Comparison of ENCODE assay signal across 9 cellular contexts in the genomic region with DNA sequence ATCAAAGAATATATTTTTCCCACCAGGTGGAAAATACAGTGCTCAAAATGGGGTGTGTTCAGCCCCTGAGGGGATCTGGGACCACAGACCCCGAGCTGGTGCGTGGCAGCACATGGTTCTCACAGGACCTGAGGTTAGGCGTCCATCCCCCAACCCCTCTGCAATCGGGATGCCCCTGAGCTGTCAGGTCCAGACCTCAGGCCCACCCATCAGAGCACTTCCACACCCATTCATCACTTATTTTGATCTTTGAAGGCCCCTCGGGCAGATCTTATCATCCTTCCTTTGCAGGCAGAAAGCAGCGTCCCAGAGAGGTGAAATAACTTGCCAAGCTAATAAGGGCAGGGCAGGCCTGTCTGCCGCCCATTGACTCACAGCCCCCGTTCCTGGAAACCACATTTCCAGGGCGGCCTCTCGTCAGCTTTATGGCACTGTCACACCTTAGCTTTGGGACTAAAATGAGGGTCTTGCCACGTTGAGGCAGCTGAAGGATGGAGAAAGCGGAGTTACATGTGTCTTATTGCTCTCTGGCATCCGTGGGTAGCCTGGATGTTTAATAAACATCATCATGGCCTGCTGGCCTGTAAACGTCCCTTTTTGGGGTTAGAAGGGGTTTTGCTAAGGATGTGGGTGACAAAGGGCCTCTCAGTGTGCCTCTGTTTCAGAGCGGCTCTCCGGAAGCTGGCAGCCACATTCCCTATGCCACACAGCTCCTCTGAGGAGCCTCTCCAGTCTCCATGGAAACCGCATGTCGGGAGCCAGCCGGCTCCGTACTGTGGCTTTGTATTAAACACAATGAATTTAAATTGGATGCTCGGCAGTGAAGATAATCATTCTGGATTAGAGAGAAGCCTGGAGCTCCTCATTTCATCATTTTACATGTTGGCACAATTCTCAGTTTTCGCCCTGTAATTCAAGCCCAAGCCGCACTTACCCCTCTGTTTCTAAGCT. TPM values are rescaled to one million over a fixed set of nuclear protein-coding genes. Genes with fewer than 3 reads are reported as not detected.
DNase-seq lines count a peak whose midpoint lies in the region; TF ChIP-seq lines count a peak whose summit lies in the region.
"Had no signal": no experiment of that assay in that cellular context is flagged by ENCODE, and none has a peak within 500 bp of the region (broad histone marks: within the 10 kb centered on the region; RNA-seq: fewer than 3 reads in every experiment).

No MANE protein-coding gene starts in this region.

- in situ Hi-C loops in GM13976 (cut with MboI; ENCODE audit: low sequenced_read_pairs, unreplicated experiment), result no loop called here

- H3K27ac Mint-ChIP-seq in type B pancreatic cell, result no peak overlapping the region
- H3K27ac Mint-ChIP-seq: activated T-helper 17 cell treated with anti-CD3 and anti-CD28 coated beads, Interleukin-2, amount 50 U/mL, for 72 hours had no signal

- peak overlapping the region; percentile 66 for H3K4me3 Mint-ChIP-seq in type B pancreatic cell
- H3K4me3 Mint-ChIP-seq: activated T-helper 17 cell treated with anti-CD3 and anti-CD28 coated beads, Interleukin-2, amount 50 U/mL, for 72 hours had no signal

- no peaks in the 10 kb centered on the region for H3K9me3 Mint-ChIP-seq in type B pancreatic cell
- H3K9me3 Mint-ChIP-seq: activated T-helper 17 cell treated with anti-CD3 and anti-CD28 coated beads, Interleukin-2, amount 50 U/mL, for 72 hours had no signal

- H3K27me3 Mint-ChIP-seq in type B pancreatic cell, result peaks cover 8% of the 10 kb centered on the region

- peaks cover 10% of the 10 kb centered on the region for H3K36me3 Mint-ChIP-seq in type B pancreatic cell

- TF ChIP-seq CTCF in type B pancreatic cell (conservative IDR thresholded peaks at IDR 0.05) (no peak), GM13976 (IDR thresholded peaks at IDR 0.05; ENCODE audit: borderline replicate concordance, control extremely low read depth, extremely low read depth, insufficient read depth, missing control alignments) (no peak)

- DNase-seq in DMS 273 (lab: John Stamatoyannopoulos, UW; ENCODE audit: unreplicated experiment) (peak; percentile 78), DMS 273 treated with DMSO at 0.1 percent for 48 hours (lab: John Stamatoyannopoulos, UW) (no peak), amygdala (lab: John Stamatoyannopoulos, UW) (peak in 49 of 56 donors; percentile 31 to 89 (median 68)), iPS-NIHi7 (ENCODE audit: extremely low spot score) (peak; percentile 51), type B pancreatic cell (ENCODE audit: extremely low spot score, unreplicated experiment) (no peak), AG08395 (ENCODE audit: low spot score) (no peak), GM13976 (ENCODE audit: low spot score) (no peak), GF-D8 (lab: John Stamatoyannopoulos, UW) (no peak)

- H3K4me1 Mint-ChIP-seq in type B pancreatic cell (ENCODE audit: unreplicated experiment), result peaks cover 22% of the 10 kb centered on the region
- H3K4me1 Mint-ChIP-seq: activated T-helper 17 cell treated with anti-CD3 and anti-CD28 coated beads, Interleukin-2, amount 50 U/mL, for 72 hours had no signal

RNA-seq across cellular contexts. Expression of a gene that starts 58.3 kb away (rescaled TPM):
- total RNA-seq in type B pancreatic cell (ENCODE audit: low replicate concordance), result 13.5 and 14.4 TPM in 2 replicates

Comparison
In these comparisons a context has a peak if more than half of its experiments do, and no peak if none do; other contexts are left out.
1. DNase-seq: peak in DMS 273 (single experiment), amygdala (49 of 56) and iPS-NIHi7 (single experiment); none in DMS 273 treated with DMSO at 0.1 percent for 48 hours (single experiment), type B pancreatic cell (single experiment), AG08395 (single experiment), GM13976 (single experiment) and GF-D8 (single experiment).